ENCODE assay signal across 1 cellular context in the genomic region with DNA sequence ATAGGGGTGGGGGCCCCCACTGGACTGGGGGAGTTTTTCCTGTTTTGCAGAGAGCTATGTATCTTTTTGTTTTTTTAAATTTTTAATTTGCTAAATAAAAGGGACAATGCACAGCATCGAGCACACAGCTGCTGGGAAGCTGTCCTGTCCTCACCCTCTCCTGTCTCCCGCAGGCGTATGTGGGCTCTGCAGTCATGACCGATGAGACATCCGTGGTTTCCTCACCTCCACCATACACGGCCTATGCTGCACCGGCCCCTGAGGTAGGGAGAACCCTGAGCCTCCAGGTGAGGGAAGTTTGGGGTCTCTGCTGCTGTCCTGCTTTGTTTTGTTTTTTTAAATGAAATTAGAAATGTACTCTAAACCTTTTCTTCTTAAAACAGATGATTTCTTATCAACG.
TF ChIP-seq lines count a peak whose summit lies in the region.

No MANE protein-coding gene starts in this region.

TF ChIP-seq in K562, 482 proteins besides CTCF, POLR2A, EP300 and RAD21:
- no peak for TF ChIP-seq MCM2 (IDR thresholded peaks at IDR 0.05; ENCODE audit: low read depth)
- TF ChIP-seq PRPF4 (IDR thresholded peaks at IDR 0.05; ENCODE audit: insufficient read depth, low read depth, low read length, poor library complexity, severe bottlenecking), result no peak
- TF ChIP-seq POU5F1 (IDR thresholded peaks at IDR 0.05; ENCODE audit: borderline replicate concordance, low read depth, low read length, partially characterized antibody), result no peak
- TF ChIP-seq ZFP30 (CRISPR knock-in tag; IDR thresholded peaks at IDR 0.05; ENCODE audit: borderline replicate concordance), result no peak
- TF ChIP-seq GABPB1 (CRISPR knock-in tag; IDR thresholded peaks at IDR 0.05), result no peak
- no peak for TF ChIP-seq TBL1XR1 (IDR thresholded peaks at IDR 0.05; ENCODE audit: low read length in 2 of 2)
- no peak for TF ChIP-seq VEZF1 (CRISPR knock-in tag; IDR thresholded peaks at IDR 0.05)
- no peak for TF ChIP-seq PHF20 (IDR thresholded peaks at IDR 0.05; ENCODE audit: partially characterized antibody)
- TF ChIP-seq EGR1 (conservative IDR thresholded peaks at IDR 0.05), result no peak
- TF ChIP-seq KAT7 (CRISPR knock-in tag; IDR thresholded peaks at IDR 0.05; ENCODE audit: borderline replicate concordance), result no peak
- no peak for TF ChIP-seq CBFB (CRISPR knock-in tag; IDR thresholded peaks at IDR 0.05)
